ENCODE assay signal across 18 cellular contexts in genomic region chr2:189157431-189157830, GRCh38.
"Had no signal": no experiment of that assay in that cellular context is flagged by ENCODE, and none has a peak within 500 bp of the region (broad histone marks: within the 10 kb centered on the region; RNA-seq: fewer than 3 reads in every experiment).

No MANE protein-coding gene starts in this region.

- H2AFZ ChIP-seq: neural progenitor cell had no signal

- DNase-seq: activated CD4-positive, alpha-beta T cell treated with anti-CD3 and anti-CD28 coated beads, Interleukin-2, amount 50 U/mL, for 1 hour; activated CD8-positive, alpha-beta memory T cell treated with anti-CD3 and anti-CD28 coated beads for 24 hours; activated naive CD8-positive, alpha-beta T cell treated with anti-CD3 and anti-CD28 coated beads for 36 hours; aorta; dermis blood vessel endothelial cell; erythroblast; left colon; lower lobe of right lung; pancreas; sigmoid colon; stimulated activated naive B cell treated with anti-CD40 and anti-IgM and Interleukin-4, amounts not matched to agents 10 μg/mL and 1 μg/mL and 100 μg/mL, for 72 hours; substantia nigra; T-helper 1 cell; T1000 had no signal

- H3K9me3 ChIP-seq: lower lobe of right lung, pancreas, sigmoid colon had no signal

- H3K36me3 ChIP-seq: lower lobe of right lung, neural progenitor cell, pancreas, sigmoid colon had no signal

- ATAC-seq: activated CD4-positive, CD25-positive, alpha-beta regulatory T cell treated with anti-CD3 and anti-CD28 coated beads, Interleukin-2, amount 50 U/mL, for 24 hours; left colon; lower lobe of right lung; pancreas; stimulated activated naive B cell treated with anti-CD40 and anti-IgM and Interleukin-4, amounts not matched to agents 10 μg/mL and 1 μg/mL and 100 μg/mL, for 72 hours had no signal

- FAIRE-seq: bronchial epithelial cell, islet of Langerhans had no signal

- H3K9ac ChIP-seq: neural progenitor cell had no signal

- H3K4me1 ChIP-seq: neural progenitor cell, pancreas had no signal

- H3K4me3 ChIP-seq: lower lobe of right lung, neural progenitor cell, pancreas, sigmoid colon had no signal

- H3K27ac ChIP-seq: lower lobe of right lung, neural progenitor cell, pancreas, sigmoid colon had no signal

- H3K4me2 ChIP-seq: neural progenitor cell had no signal

- H3K27me3 ChIP-seq: neural progenitor cell, pancreas, sigmoid colon had no signal
